20 cellular contexts compared by ENCODE assay signal in the genomic region with DNA sequence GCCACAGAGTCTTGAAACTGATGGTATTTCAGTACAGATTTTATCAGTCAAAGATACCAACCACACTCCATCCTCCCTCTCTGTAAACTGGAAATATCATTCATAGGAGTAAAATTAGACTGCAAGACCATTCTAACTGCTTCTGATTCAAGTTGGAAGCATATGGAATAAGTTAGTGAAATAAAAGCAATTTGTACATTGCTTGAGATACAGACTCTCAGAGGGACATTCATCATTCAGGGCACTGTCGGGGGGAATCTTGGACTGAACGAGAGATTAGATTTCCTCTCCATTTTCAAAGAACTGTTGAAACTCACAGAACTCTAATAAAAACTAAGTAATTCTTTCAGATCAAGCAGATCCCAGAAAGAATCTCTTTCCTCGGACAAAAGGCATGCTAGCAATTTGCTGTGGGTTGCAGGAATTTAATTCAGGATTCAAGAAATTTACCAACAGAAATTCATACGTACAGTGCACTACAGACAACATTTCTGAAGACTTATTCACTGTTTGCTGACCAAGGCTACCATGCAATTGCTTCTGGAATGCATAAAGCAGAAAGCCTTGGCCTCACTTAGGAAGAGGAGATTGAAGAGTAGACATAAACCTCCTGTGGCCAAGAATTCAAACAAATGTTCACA. TPM values are rescaled to one million over a fixed set of nuclear protein-coding genes. Genes with fewer than 3 reads are reported as not detected.
DNase-seq lines count a peak whose midpoint lies in the region; ATAC-seq, FAIRE-seq and TF ChIP-seq lines count a peak whose summit lies in the region.
"Had no signal": no experiment of that assay in that cellular context is flagged by ENCODE, and none has a peak within 500 bp of the region (broad histone marks: within the 10 kb centered on the region; RNA-seq: fewer than 3 reads in every experiment).

No MANE protein-coding gene starts in this region.

- peaks cover 30% of the 10 kb centered on the region for H3K27me3 Mint-ChIP-seq in CD4-positive, alpha-beta T cell
- H3K27me3 Mint-ChIP-seq in activated T-cell treated with anti-CD3 and anti-CD28 coated beads, Interleukin-2, amount 50 U/mL, for 72 hours (ENCODE audit: low read depth): peaks cover 34% of the 10 kb centered on the region

- H3K36me3 Mint-ChIP-seq in CD4-positive, alpha-beta T cell (ENCODE audit: low read depth): no peaks in the 10 kb centered on the region
- no peaks in the 10 kb centered on the region for H3K36me3 Mint-ChIP-seq in activated T-cell treated with anti-CD3 and anti-CD28 coated beads, Interleukin-2, amount 50 U/mL, for 72 hours (ENCODE audit: insufficient read depth in 2 of 2)
- H3K36me3 Mint-ChIP-seq: activated CD8-positive, alpha-beta memory T cell treated with anti-CD3 and anti-CD28 coated beads, Interleukin-2, amount 10 ng/mL, durations not matched to agents 7 days and 5 days; activated naive CD4-positive, alpha-beta T cell treated with anti-CD3 and anti-CD28 coated beads, Interleukin-2, amount 50 U/mL, for 24 hours had no signal

- H3K9me3 ChIP-seq in CD4-positive, alpha-beta T cell (ENCODE audit: control insufficient read depth, low read length): no peaks in the 10 kb centered on the region
- H3K9me3 ChIP-seq: spleen, thoracic aorta had no signal

- no peak for TF ChIP-seq CTCF in CD4-positive, alpha-beta T cell (IDR thresholded peaks at IDR 0.05)

- H3K27me3 ChIP-seq in CD4-positive, alpha-beta T cell (ENCODE audit: control insufficient read depth, insufficient read depth, low read length): peaks cover 14% of the 10 kb centered on the region

- intact Hi-C loops in CD4-positive, alpha-beta T cell (cut with DNase I, micrococcal nuclease): no loop called here

- no peak overlapping the region for H3K27ac Mint-ChIP-seq in CD4-positive, alpha-beta T cell
- H3K27ac Mint-ChIP-seq in activated T-cell treated with anti-CD3 and anti-CD28 coated beads, Interleukin-2, amount 50 U/mL, for 72 hours: no peak overlapping the region
- H3K27ac Mint-ChIP-seq: activated CD8-positive, alpha-beta memory T cell treated with anti-CD3 and anti-CD28 coated beads, Interleukin-2, amount 10 ng/mL, durations not matched to agents 7 days and 5 days; activated naive CD4-positive, alpha-beta T cell treated with anti-CD3 and anti-CD28 coated beads, Interleukin-2, amount 50 U/mL, for 24 hours had no signal

- H3K27ac ChIP-seq in CD4-positive, alpha-beta T cell (ENCODE audit: low read depth, low read length): no peak overlapping the region
- H3K27ac ChIP-seq: spleen, thoracic aorta, VCaP had no signal

- no peak for ATAC-seq in CD4-positive, alpha-beta T cell (ENCODE audit: poor library complexity)
- ATAC-seq in activated T-cell treated with anti-CD3 and anti-CD28 coated beads, Interleukin-2, amount 50 U/mL, for 72 hours (replicated peaks in 1 of 2): no peak
- ATAC-seq: activated CD8-positive, alpha-beta memory T cell treated with anti-CD3 and anti-CD28 coated beads, Interleukin-2, amount 10 ng/mL, durations not matched to agents 7 days and 5 days; GM12878; K562 had no signal

- H3K9me3 Mint-ChIP-seq in CD4-positive, alpha-beta T cell: no peaks in the 10 kb centered on the region
- no peaks in the 10 kb centered on the region for H3K9me3 Mint-ChIP-seq in activated T-cell treated with anti-CD3 and anti-CD28 coated beads, Interleukin-2, amount 50 U/mL, for 72 hours
- H3K9me3 Mint-ChIP-seq: activated naive CD4-positive, alpha-beta T cell treated with anti-CD3 and anti-CD28 coated beads, Interleukin-2, amount 50 U/mL, for 24 hours had no signal

- no peaks in the 10 kb centered on the region for H3K4me1 Mint-ChIP-seq in CD4-positive, alpha-beta T cell (ENCODE audit: low read depth)
- no peaks in the 10 kb centered on the region for H3K4me1 Mint-ChIP-seq in activated T-cell treated with anti-CD3 and anti-CD28 coated beads, Interleukin-2, amount 50 U/mL, for 72 hours (ENCODE audit: low read depth)
- H3K4me1 Mint-ChIP-seq: activated CD8-positive, alpha-beta memory T cell treated with anti-CD3 and anti-CD28 coated beads, Interleukin-2, amount 10 ng/mL, durations not matched to agents 7 days and 5 days; activated naive CD4-positive, alpha-beta T cell treated with anti-CD3 and anti-CD28 coated beads, Interleukin-2, amount 50 U/mL, for 24 hours; neural crest cell had no signal

- CTCF ChIA-PET in CD4-positive, alpha-beta T cell (lab: Charles Lee): no interaction called here

- FAIRE-seq in H54 (lab: Jason Lieb, UNC): no peak
- FAIRE-seq: GM12878, K562 had no signal

- no peak for TF ChIP-seq POLR2A in H54 (IDR thresholded peaks at IDR 0.05; ENCODE audit: low read depth, low read length)

- POLR2A ChIA-PET in CD4-positive, alpha-beta T cell (lab: Charles Lee): no interaction called here

- H3K4me3 Mint-ChIP-seq in CD4-positive, alpha-beta T cell: no peak overlapping the region
- H3K4me3 Mint-ChIP-seq in activated T-cell treated with anti-CD3 and anti-CD28 coated beads, Interleukin-2, amount 50 U/mL, for 72 hours: no peak overlapping the region
- H3K4me3 Mint-ChIP-seq: activated CD8-positive, alpha-beta memory T cell treated with anti-CD3 and anti-CD28 coated beads, Interleukin-2, amount 10 ng/mL, durations not matched to agents 7 days and 5 days; activated naive CD4-positive, alpha-beta T cell treated with anti-CD3 and anti-CD28 coated beads, Interleukin-2, amount 50 U/mL, for 24 hours; neural crest cell had no signal

- DNase-seq in H54 (ENCODE audit: insufficient read length, low spot score) (peak; percentile 26), amniotic epithelial cell (ENCODE audit: low read depth) (peak; percentile 96), glomerular visceral epithelial cell (ENCODE audit: extremely low spot score) (peak; percentile 65), stromal cell of bone marrow (ENCODE audit: low read depth) (peak; percentile 67), NCI-H2227 treated with DMSO at 0.1 percent for 48 hours (lab: John Stamatoyannopoulos, UW) (no peak)
- DNase-seq in CD4-positive, alpha-beta T cell: no peak
- no peak for DNase-seq in activated T-cell treated with anti-CD3 and anti-CD28 coated beads, Interleukin-2, amount 50 U/mL, for 72 hours
- DNase-seq: activated CD8-positive, alpha-beta memory T cell treated with anti-CD3 and anti-CD28 coated beads, Interleukin-2, amount 10 ng/mL, durations not matched to agents 7 days and 5 days; dermis blood vessel endothelial cell; DMS153; glutamatergic neuron; left cardiac atrium; NCI-H187 treated with DMSO at 0.1 percent for 48 hours; spleen had no signal

RNA-seq across cellular contexts. Expression of a gene that starts 34.1 kb away (rescaled TPM):
- not detected for total RNA-seq in CD4-positive, alpha-beta T cell
- total RNA-seq in activated T-cell treated with anti-CD3 and anti-CD28 coated beads, Interleukin-2, amount 50 U/mL, for 72 hours: not detected
- total RNA-seq: activated CD8-positive, alpha-beta memory T cell treated with anti-CD3 and anti-CD28 coated beads, Interleukin-2, amount 10 ng/mL, durations not matched to agents 7 days and 5 days; GM12878; K562 had no signal

Comparison
In these comparisons a context has a peak if more than half of its experiments do, and no peak if none do; other contexts are left out.
1. DNase-seq: peak in H54 (single experiment), amniotic epithelial cell (single experiment), glomerular visceral epithelial cell (single experiment) and stromal cell of bone marrow (single experiment); none in NCI-H2227 treated with DMSO at 0.1 percent for 48 hours (single experiment), CD4-positive, alpha-beta T cell (0 of 10) and activated T-cell treated with anti-CD3 and anti-CD28 coated beads, Interleukin-2, amount 50 U/mL, for 72 hours (0 of 2).